Comparison of ENCODE assay signal across 8 cellular contexts in genomic region chr12:2794261-2794735, GRCh38. TPM values are rescaled to one million over a fixed set of nuclear protein-coding genes. Genes with fewer than 3 reads are reported as not detected.
DNase-seq lines count a peak whose midpoint lies in the region; ATAC-seq and TF ChIP-seq lines count a peak whose summit lies in the region.

No MANE protein-coding gene starts in this region.

- H3K4me3 ChIP-seq in SU-DHL-6 (ENCODE audit: insufficient read depth, low read length, poor library complexity, severe bottlenecking), result peak overlapping the region; percentile 66
- peak overlapping the region; percentile 74 for H3K4me3 ChIP-seq in lower leg skin (ENCODE audit: low read depth, poor library complexity, severe bottlenecking)

- H3K9ac ChIP-seq in SU-DHL-6 (ENCODE audit: low read length), result peak overlapping the region; percentile 79

- WGBS in lower leg skin, 2 donors, result 2 to 4% methylated on average over 32 to 43 of the region's 43 CpGs

- H4K20me1 ChIP-seq in SU-DHL-6 (ENCODE audit: low read depth, low read length), result no peaks in the 10 kb centered on the region; the same call in 1 of the 2 replicates

- H3K9me3 ChIP-seq in SU-DHL-6 (ENCODE audit: insufficient read depth, low read length), result no peaks in the 10 kb centered on the region

- no peak for TF ChIP-seq POLR2A in lower leg skin (IDR thresholded peaks at IDR 0.05)

- H3K9me2 ChIP-seq in SU-DHL-6 (replicated peaks; ENCODE audit: insufficient read depth, low read length), result no peaks in the 10 kb centered on the region

- H3K27me3 ChIP-seq in SU-DHL-6 (ENCODE audit: low read length), result no peaks in the 10 kb centered on the region

- peaks cover under 1% of the 10 kb centered on the region for H3K36me3 ChIP-seq in SU-DHL-6 (ENCODE audit: low read length)

- no peak for TF ChIP-seq CTCF in SU-DHL-6 (IDR thresholded peaks at IDR 0.05; ENCODE audit: insufficient read depth, low read length, poor library complexity, severe bottlenecking)
- TF ChIP-seq CTCF in lower leg skin (IDR thresholded peaks at IDR 0.05), result no peak

- peaks cover 24% of the 10 kb centered on the region for H3K79me2 ChIP-seq in SU-DHL-6 (ENCODE audit: insufficient read depth, low read length)

- peak; percentile 2 for ATAC-seq in GM21825 (IDR thresholded peaks at IDR 0.05; ENCODE audit: unreplicated experiment)

- no peak overlapping the region for H3K27ac ChIP-seq in SU-DHL-6 (ENCODE audit: low read depth, low read length)

- peak overlapping the region; percentile 62 for H3K4me2 ChIP-seq in SU-DHL-6 (ENCODE audit: low read depth, low read length, poor library complexity, severe bottlenecking)

- peak overlapping the region; percentile 53 for H2AFZ ChIP-seq in SU-DHL-6 (ENCODE audit: low read depth, low read length, severe bottlenecking)

- intact Hi-C loops in lower leg skin (cut with DNase I; ENCODE audit: low total_unique reads), result no loop called here

- H3F3A ChIP-seq in SU-DHL-6 (ENCODE audit: insufficient read depth), result 0 out of 2 replicates have a peak, but pooled peaks cover 4% of the 10 kb centered on the region

- DNase-seq in Ammon's horn (ENCODE audit: low spot score), result peak; percentile 73
- peak; percentile 46 for DNase-seq in dermis blood vessel endothelial cell
- peak in 1 of 2 donors; percentile 53 for DNase-seq in lower leg skin (ENCODE audit: low spot score in 2 of 2)
- peak; percentile 47 for DNase-seq in stimulated activated CD8-positive, alpha-beta memory T cell treated with anti-CD3 and anti-CD28 coated beads, Interleukin-4, amount 100 ng/mL, for 48 hours
- no peak for DNase-seq in effector CD4-positive, alpha-beta T cell
- no peak for DNase-seq in Kasumi-1 (lab: John Stamatoyannopoulos, UW)

RNA-seq across cellular contexts. Expression of gene FKBP4, which starts 0.5 kb away (rescaled TPM):
- total RNA-seq in dermis blood vessel endothelial cell (47.5 and 72.3 TPM in 2 replicates), lower leg skin (10 to 100 TPM; 43.1 to 65.0 (median 50.2) TPM)

RNA-seq across cellular contexts. Expression of gene ITFG2, which starts 18.2 kb away (rescaled TPM):
- total RNA-seq in dermis blood vessel endothelial cell (17.2 and 19.7 TPM in 2 replicates), lower leg skin (10 to 100 TPM; 13.9 to 36.1 (median 27.5) TPM)

RNA-seq across cellular contexts. Expression of gene NRIP2, which starts 40.5 kb away (rescaled TPM):
- total RNA-seq in dermis blood vessel endothelial cell, result not detected in 2 replicates
- total RNA-seq in lower leg skin, result 1 to 10 TPM in 2 of 4 donors, under 1 TPM in 2; 0.17 to 1.9 (median 0.79) TPM

Comparison
In these comparisons a context has a peak if more than half of its experiments do, and no peak if none do; other contexts are left out.
1. DNase-seq: peak in Ammon's horn (single experiment), dermis blood vessel endothelial cell (single experiment) and stimulated activated CD8-positive, alpha-beta memory T cell treated with anti-CD3 and anti-CD28 coated beads, Interleukin-4, amount 100 ng/mL, for 48 hours (single experiment); none in effector CD4-positive, alpha-beta T cell (single experiment) and Kasumi-1 (0 of 2).